Comparison of ENCODE assay signal across 23 cellular contexts in the genomic region with DNA sequence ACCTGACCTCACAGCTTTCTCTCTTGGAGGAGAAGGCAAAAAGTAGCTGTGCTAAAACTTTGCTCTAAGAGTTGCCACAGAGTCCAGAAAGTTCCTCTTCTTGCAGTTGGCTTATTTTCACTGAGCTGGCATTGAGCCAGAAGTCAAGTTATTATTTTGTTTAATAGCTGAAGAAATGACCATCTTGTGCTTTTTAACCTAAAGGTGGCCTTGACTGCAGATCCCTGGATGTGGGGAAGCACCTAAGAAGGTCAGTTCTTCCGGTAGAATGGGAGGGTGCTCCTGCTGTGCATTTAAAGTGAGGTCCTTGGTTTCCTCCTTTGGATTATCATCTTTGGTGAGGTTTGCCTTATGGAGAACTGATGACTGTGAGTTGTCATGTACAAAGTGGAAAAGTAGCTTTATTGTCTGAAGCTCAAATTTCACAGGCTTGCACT.
"Had no signal": no experiment of that assay in that cellular context is flagged by ENCODE, and none has a peak within 500 bp of the region (broad histone marks: within the 10 kb centered on the region; RNA-seq: fewer than 3 reads in every experiment).

No MANE protein-coding gene starts in this region.

- H3K4me3 ChIP-seq: left ventricle myocardium inferior, psoas muscle, right atrium auricular region, thyroid gland had no signal

- H3K4me1 ChIP-seq: foreskin keratinocyte, right atrium auricular region, thyroid gland had no signal

- ATAC-seq: activated CD4-positive, alpha-beta T cell treated with anti-CD3 and anti-CD28 coated beads for 36 hours; activated naive CD4-positive, alpha-beta T cell treated with anti-CD3 and anti-CD28 coated beads, Interleukin-2, amount 50 U/mL, for 72 hours; activated T-helper 17 cell treated with anti-CD3 and anti-CD28 coated beads, Interleukin-2, amount 50 U/mL, for 72 hours; foreskin keratinocyte; natural killer cell treated with Interleukin-12 subunit alpha and Interleukin-12 subunit beta and Interleukin-15 and Interleukin-18, amount 100 ng/mL, for 72 hours; psoas muscle had no signal

- DNase-seq: activated B cell treated with CpG ODN at 0.5 μM for 24 hours; activated CD4-positive, alpha-beta T cell treated with anti-CD3 and anti-CD28 coated beads for 36 hours; activated CD4-positive, alpha-beta T cell treated with anti-CD3 and anti-CD28 coated beads, Interleukin-2, amount 50 U/mL, for 4 hours; activated CD8-positive, alpha-beta memory T cell treated with anti-CD3 and anti-CD28 coated beads for 24 hours; activated CD8-positive, alpha-beta memory T cell treated with anti-CD3 and anti-CD28 coated beads, Interleukin-2, amount 50 U/mL, for 4 hours; activated T-cell treated with anti-CD3 and anti-CD28 coated beads, Interleukin-2, amount 50 U/mL, for 24 hours; aorta; effector CD8-positive, alpha-beta T cell; foreskin keratinocyte; glutamatergic neuron; hypothalamus; left ventricle myocardium inferior; mammary epithelial cell; midbrain; psoas muscle; stimulated activated CD4-positive, alpha-beta T cell treated with anti-CD3 and anti-CD28 coated beads, Interleukin-1b, Interleukin-23, amount 100 ng/mL, for 48 hours; substantia nigra; thyroid gland had no signal

- H3K27me3 ChIP-seq: foreskin keratinocyte, right atrium auricular region, thyroid gland had no signal

- H3K9me3 ChIP-seq: right atrium auricular region, thyroid gland had no signal

- H3K36me3 ChIP-seq: left ventricle myocardium inferior, right atrium auricular region, thyroid gland had no signal

- FAIRE-seq: TTC549 had no signal

- H3K27ac ChIP-seq: foreskin keratinocyte, left ventricle myocardium inferior, psoas muscle, right atrium auricular region, thyroid gland had no signal
